In genomic region chr16:28491970-28492474, GRCh38 we compare ENCODE assay signal across 8 cellular contexts. TPM values are rescaled to one million over a fixed set of nuclear protein-coding genes. Genes with fewer than 3 reads are reported as not detected.
DNase-seq lines count a peak whose midpoint lies in the region; ATAC-seq, FAIRE-seq and TF ChIP-seq lines count a peak whose summit lies in the region.

Gene CLN3, minus strand, starts transcription at chr16:28492074. Its CDS starts 315 bp downstream, at chr16:28491759.

- H4K20me1 ChIP-seq in HepG2 (ENCODE audit: insufficient read depth, low read length), result no peaks in the 10 kb centered on the region

- no TSS peak for BruUV-seq in HepG2 (replicated peaks; lab: Mats Ljungman, UMichigan)

- intact Hi-C loops in HepG2 (cut with micrococcal nuclease; ENCODE audit: unreplicated experiment), result no loop called here

- H3K27ac ChIP-seq in C4-2B (peak within 1 kb of the TSS; percentile 88), HepG2 (ENCODE audit: extremely low read length, insufficient read depth, low read length) (peak within 1 kb of the TSS; percentile 99)

- no peaks in the 10 kb centered on the region for H3K79me2 ChIP-seq in HepG2 (ENCODE audit: insufficient read depth, low read length)

- in situ Hi-C loops in HepG2 (cut with HindIII; ENCODE audit: extremely low pct_ligation_motif_present, low pct_unique_long_range_greater_than_20kb), result no loop called here

- peaks cover 11 to 31% of the 10 kb centered on the region in 2 experiments; a peak in 4 of 5 replicates for H3K27me3 ChIP-seq in HepG2 (ENCODE audit: control insufficient read depth in 1 of 2, insufficient read depth in 2 of 2, low read length in 2 of 2)

- peak; percentile 75 for ATAC-seq in GM19395 (IDR thresholded peaks at IDR 0.05; ENCODE audit: unreplicated experiment)
- peak; percentile 68 for ATAC-seq in HG03571 (IDR thresholded peaks at IDR 0.05; ENCODE audit: unreplicated experiment)
- ATAC-seq in HepG2, result peak; percentile 93

- H3K36me3 ChIP-seq in HepG2 (replicated peaks in 1 of 2; ENCODE audit: control insufficient read depth in 1 of 2, insufficient read depth in 2 of 2, low read length in 2 of 2), result peaks cover 2 to 13% of the 10 kb centered on the region in 2 experiments; a peak in 4 of 5 replicates

- 0% methylated on average over 13 of the region's 21 CpGs for WGBS in HepG2 (ENCODE audit: low lambda C conversion rate)

- H3K4me2 ChIP-seq in HepG2 (ENCODE audit: low read depth, low read length), result peak within 1 kb of the TSS; percentile 93

- DNase-seq in NCI-H82 (lab: John Stamatoyannopoulos, UW) (peak; percentile 95), dermis microvascular lymphatic vessel endothelial cell (ENCODE audit: low read depth in 2 of 2) (peak; percentile 92 to 94), HepG2 (ENCODE audit: low spot score) (peak; percentile 96)
- peak; percentile 83 to 90 for DNase-seq in activated CD4-positive, alpha-beta T cell treated with anti-CD3 and anti-CD28 coated beads, Interleukin-2, amount 50 U/mL, for 48 hours
- peak; percentile 70 to 76 for DNase-seq in stimulated activated CD4-positive, alpha-beta T cell treated with anti-CD3 and anti-CD28 coated beads, Interleukin-2, amount 100 ng/mL, for 48 hours

- H3K9me3 ChIP-seq in HepG2 (ENCODE audit: low read length), result no peaks in the 10 kb centered on the region

- TF ChIP-seq CTCF in C4-2B (conservative IDR thresholded peaks at IDR 0.05) (no peak), HepG2 (CRISPR knock-in tag; IDR thresholded peaks at IDR 0.05) (no peak; the same call in 1 of the 2 replicates)

- FAIRE-seq in HepG2 (lab: Jason Lieb, UNC), result peak; percentile 95

- H3K4me1 ChIP-seq in HepG2 (ENCODE audit: insufficient read depth, low read length), result peaks cover 20% of the 10 kb centered on the region; the same call in 1 of the 2 replicates

- POLR2A ChIA-PET in HepG2 (lab: Yijun Ruan, JAX), result interaction anchor here (0.7 to 2.4 kb wide), 11 partner anchors 11 to 118 kb away, joined by 3 to 8 read pairs (median 4); partner anchors contain the start of genes NUPR1, SULT1A1 and SULT1A2

- TF ChIP-seq RAD21 in HepG2 (CRISPR knock-in tag; IDR thresholded peaks at IDR 0.05), result no peak

- H3K9ac ChIP-seq in HepG2 (ENCODE audit: insufficient read depth, low read depth, low read length), result peak within 1 kb of the TSS; percentile 94

- CTCF ChIA-PET in HepG2 (lab: Yijun Ruan, JAX; ENCODE audit: low intra/inter-chr PET ratio, low total read pairs), result interaction anchor here (2.1 kb wide), 1 partner anchor 57 kb away, joined by 12 read pairs; no protein-coding TSS in a partner anchor

- TF ChIP-seq EP300 in HepG2 (IDR thresholded peaks at IDR 0.05; ENCODE audit: low read depth in 2 of 2, low read length in 2 of 2) (peak in 1 of 2 experiments; percentile 29; a peak in 1 of 4 replicates), HepG2 (CRISPR knock-in tag; IDR thresholded peaks at IDR 0.05; ENCODE audit: borderline replicate concordance) (peak; percentile 53; the same call in 1 of the 2 replicates)

- TF ChIP-seq POLR2A in HepG2 (IDR thresholded peaks at IDR 0.05; ENCODE audit: insufficient read depth in 1 of 2, low read depth in 2 of 2, low read length in 2 of 2), result peak; percentile 54 to 66; a peak in 3 of 4 replicates

- peak within 1 kb of the TSS; percentile 99 for H2AFZ ChIP-seq in HepG2 (ENCODE audit: low read length)

- peak within 1 kb of the TSS; percentile 89 to 98 (median 92) for H3K4me3 ChIP-seq in HepG2 (replicated peaks in 1 of 3; ENCODE audit: insufficient read depth in 1 of 3, low read depth in 2 of 3, low read length in 3 of 3)

TF ChIP-seq in HepG2, 621 proteins besides CTCF, POLR2A, EP300 and RAD21 (continues in another document):
- TF ChIP-seq ZNF329 (CRISPR knock-in tag; IDR thresholded peaks at IDR 0.05; ENCODE audit: low read depth) (no peak), SP5 (CRISPR knock-in tag; IDR thresholded peaks at IDR 0.05; ENCODE audit: borderline replicate concordance, low read depth) (no peak), ZBTB7B (CRISPR knock-in tag; IDR thresholded peaks at IDR 0.05) (no peak), KDM3A (CRISPR knock-in tag; IDR thresholded peaks at IDR 0.05; ENCODE audit: low read depth) (peak; percentile 75; the same call in 1 of the 2 replicates), KIAA2018 (CRISPR knock-in tag; IDR thresholded peaks at IDR 0.05; ENCODE audit: borderline replicate concordance) (no peak), CREB1 (IDR thresholded peaks at IDR 0.05) (peak; percentile 76), CREB1 (CRISPR knock-in tag; IDR thresholded peaks at IDR 0.05) (peak; percentile 86), ZNF577 (CRISPR knock-in tag; IDR thresholded peaks at IDR 0.05; ENCODE audit: borderline replicate concordance, low read depth) (no peak), HNRNPUL1 (IDR thresholded peaks at IDR 0.05; ENCODE audit: low read depth, low read length) (no peak)

RNA-seq across cellular contexts. Expression of gene CLN3, which starts in this region (rescaled TPM):
- 13.1 and 18.8 TPM in 2 replicates for total RNA-seq in dermis microvascular lymphatic vessel endothelial cell
- total RNA-seq in HepG2 (2016; rRNA removed; fragmentation: Illumina TruSeq; extraction: Trizol), result 19.9 and 23.4 TPM in 2 replicates
- 16.4 and 17.6 TPM in 2 replicates for total RNA-seq in HepG2 (2016; cell fraction: cytosol; rRNA removed; fragmentation: Illumina TruSeq; extraction: Trizol; ENCODE audit: low read depth)
- 16.8 and 28.9 TPM in 2 replicates for total RNA-seq in HepG2 (2016; cell fraction: insoluble cytoplasmic fraction; rRNA removed; fragmentation: Illumina TruSeq; extraction: Trizol)
- total RNA-seq in HepG2 (2016; cell fraction: membrane; rRNA removed; fragmentation: Illumina TruSeq; extraction: Trizol), result 25.5 and 34.7 TPM in 2 replicates
- 24.0 and 25.3 TPM in 2 replicates for total RNA-seq in HepG2 (2016; cell fraction: nucleus; rRNA removed; fragmentation: Illumina TruSeq; extraction: Trizol)
- 46.8 and 50.0 TPM in 2 replicates for polyA plus RNA-seq in HepG2 (2011; rRNA removed)
- polyA plus RNA-seq in HepG2 (2011; cell fraction: cytosol; rRNA removed), result 29.8 and 31.5 TPM in 2 replicates
- polyA plus RNA-seq in HepG2 (2011; cell fraction: nucleus; rRNA removed), result 100 and 142 TPM in 2 replicates
- polyA plus RNA-seq in HepG2 (2012), result 24.9 and 33.5 TPM in 2 replicates
- polyA plus RNA-seq in HepG2 (2016; cell fraction: cytosol; fragmentation: Illumina TruSeq; extraction: Trizol; ENCODE audit: low read depth), result 28.0 and 32.1 TPM in 2 replicates
- 28.8 and 31.3 TPM in 2 replicates for polyA plus RNA-seq in HepG2 (2016; cell fraction: insoluble cytoplasmic fraction; fragmentation: Illumina TruSeq; extraction: Trizol; ENCODE audit: low read depth)
- polyA plus RNA-seq in HepG2 (2016; cell fraction: membrane; fragmentation: Illumina TruSeq; extraction: Trizol; ENCODE audit: low read depth), result 47.1 and 49.1 TPM in 2 replicates
- 79.1 and 84.7 TPM in 2 replicates for polyA plus RNA-seq in HepG2 (2016; cell fraction: nucleus; fragmentation: Illumina TruSeq; extraction: Trizol; ENCODE audit: insufficient read depth, low read depth)
- polyA minus RNA-seq in HepG2 (2011; rRNA and poly(A)+ RNA removed; ENCODE audit: low replicate concordance), result 60.6 and 68.2 TPM in 2 replicates
- polyA minus RNA-seq in HepG2 (2011; cell fraction: cytosol; rRNA and poly(A)+ RNA removed), result 5.8 and 16.4 TPM in 2 replicates
- 14.5 and 15.5 TPM in 2 replicates for polyA minus RNA-seq in HepG2 (2011; cell fraction: nucleus; rRNA and poly(A)+ RNA removed)

Comparison
In these comparisons a context has a peak if more than half of its experiments do, and no peak if none do; other contexts are left out.
1. Peak in every context shown above with its lines: DNase-seq, ATAC-seq, H3K4me3 ChIP-seq and H3K27ac ChIP-seq.